In genomic region chr1:39895731-39896480, GRCh38 we compare ENCODE assay signal across 1 cellular context.
TF ChIP-seq lines count a peak whose summit lies in the region.

No MANE protein-coding gene starts in this region.

TF ChIP-seq in K562, 482 proteins besides CTCF, POLR2A, EP300 and RAD21:
- TF ChIP-seq CTBP1 (IDR thresholded peaks at IDR 0.05; ENCODE audit: borderline replicate concordance) (no peak), POLR2AphosphoS2 (IDR thresholded peaks at IDR 0.05; ENCODE audit: low read length) (peak; percentile 41; the same call in 1 of the 2 replicates)
